ENCODE assay signal across 36 cellular contexts in the genomic region with DNA sequence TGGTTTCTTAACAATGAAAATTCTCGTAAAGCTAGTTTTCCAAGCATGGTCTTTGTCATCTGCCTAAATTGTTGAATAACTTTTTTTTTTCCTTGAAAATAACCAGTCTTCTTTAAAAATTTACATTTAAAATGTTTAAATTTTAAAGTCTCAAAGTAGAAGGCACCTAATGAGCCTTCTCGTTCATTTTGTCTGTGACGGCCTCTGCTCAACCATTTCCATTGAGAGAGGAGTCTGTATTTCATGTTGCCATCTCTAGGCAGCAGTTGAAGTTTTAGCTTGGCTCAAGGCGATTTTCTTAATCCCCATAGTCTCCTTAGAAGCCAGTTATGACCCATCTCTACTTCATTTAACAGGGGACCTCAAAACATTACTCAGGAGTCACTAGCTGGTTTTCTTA.
"Had no signal": no experiment of that assay in that cellular context is flagged by ENCODE, and none has a peak within 500 bp of the region (broad histone marks: within the 10 kb centered on the region; RNA-seq: fewer than 3 reads in every experiment).

No MANE protein-coding gene starts in this region.

- ATAC-seq: activated naive CD4-positive, alpha-beta T cell treated with anti-CD3 and anti-CD28 coated beads, Interleukin-2, amount 50 U/mL, for 72 hours; activated naive CD8-positive, alpha-beta T cell treated with anti-CD3 and anti-CD28 coated beads, Interleukin-2, amount 50 U/mL, for 24 hours; activated T-helper 17 cell treated with anti-CD3 and anti-CD28 coated beads, Interleukin-2, amount 50 U/mL, for 72 hours; body of pancreas had no signal

- H3K36me3 ChIP-seq: brain microvascular endothelial cell, breast epithelium had no signal

- H3K27ac ChIP-seq: adrenal gland, ascending aorta, body of pancreas, brain microvascular endothelial cell, breast epithelium, cardiac muscle cell had no signal

- H3K9me3 ChIP-seq: adrenal gland, ascending aorta, body of pancreas, breast epithelium had no signal

- H3K36me3 Mint-ChIP-seq: activated naive CD4-positive, alpha-beta T cell treated with anti-CD3 and anti-CD28 coated beads, Interleukin-2, amount 50 U/mL, for 72 hours had no signal

- H3K4me3 ChIP-seq: adrenal gland, ascending aorta, body of pancreas, breast epithelium, cardiac muscle cell had no signal

- H3K27me3 ChIP-seq: adrenal gland, ascending aorta, body of pancreas, brain microvascular endothelial cell, breast epithelium, cardiac muscle cell had no signal

- H3K4me1 Mint-ChIP-seq: activated naive CD4-positive, alpha-beta T cell treated with anti-CD3 and anti-CD28 coated beads, Interleukin-2, amount 10 ng/mL, durations not matched to agents 7 days and 5 days; activated T-helper 17 cell treated with anti-CD3 and anti-CD28 coated beads, Interleukin-2, amount 50 U/mL, for 72 hours; central memory CD8-positive, alpha-beta T cell had no signal

- DNase-seq: activated effector memory CD4-positive, alpha-beta T cell treated with anti-CD3 and anti-CD28 coated beads, Interleukin-2, amount 50 U/mL, for 16 hours; activated effector memory CD4-positive, alpha-beta T cell treated with Interleukin-2 at 50 U/mL for 16 hours; activated gamma-delta T cell; activated gamma-delta T cell treated with Interleukin-2 at 50 U/mL for 16 hours; activated naive CD4-positive, alpha-beta T cell; activated naive CD4-positive, alpha-beta T cell treated with anti-CD3 and anti-CD28 coated beads for 36 hours; activated naive CD4-positive, alpha-beta T cell treated with anti-CD3 and anti-CD28 coated beads, Interleukin-2, amount 10 ng/mL, durations not matched to agents 7 days and 5 days; activated naive CD4-positive, alpha-beta T cell treated with anti-CD3 and anti-CD28 coated beads, Interleukin-2, amount 50 U/mL, for 16 hours; activated naive CD4-positive, alpha-beta T cell treated with Interleukin-2 at 50 U/mL for 16 hours; activated naive CD8-positive, alpha-beta T cell treated with anti-CD3 and anti-CD28 coated beads for 36 hours; activated naive CD8-positive, alpha-beta T cell treated with anti-CD3 and anti-CD28 coated beads, Interleukin-2, amount 10 ng/mL, durations not matched to agents 7 days and 5 days; activated naive CD8-positive, alpha-beta T cell treated with anti-CD3 and anti-CD28 coated beads, Interleukin-2, amount 50 U/mL, for 24 hours; activated T-cell treated with anti-CD3 and anti-CD28 coated beads, Interleukin-2, amount 50 U/mL, for 1 hour; activated T-cell treated with anti-CD3 and anti-CD28 coated beads, Interleukin-2, amount 50 U/mL, for 24 hours; activated T-cell treated with anti-CD3 and anti-CD28 coated beads, Interleukin-2, amount 50 U/mL, for 48 hours; adrenal gland; amniotic stem cell; amygdala; anterior cingulate cortex; aorta; body of pancreas; brain microvascular endothelial cell; caudate nucleus; central memory CD4-positive, alpha-beta T cell; cerebellar nuclear complex had no signal

- H3K9me3 Mint-ChIP-seq: activated naive CD4-positive, alpha-beta T cell treated with anti-CD3 and anti-CD28 coated beads for 36 hours; activated naive CD4-positive, alpha-beta T cell treated with anti-CD3 and anti-CD28 coated beads, Interleukin-2, amount 10 ng/mL, durations not matched to agents 7 days and 5 days; activated naive CD4-positive, alpha-beta T cell treated with anti-CD3 and anti-CD28 coated beads, Interleukin-2, amount 50 U/mL, for 24 hours; activated naive CD4-positive, alpha-beta T cell treated with anti-CD3 and anti-CD28 coated beads, Interleukin-2, amount 50 U/mL, for 72 hours; activated naive CD8-positive, alpha-beta T cell treated with anti-CD3 and anti-CD28 coated beads for 36 hours; activated naive CD8-positive, alpha-beta T cell treated with anti-CD3 and anti-CD28 coated beads, Interleukin-2, amount 10 ng/mL, durations not matched to agents 7 days and 5 days; activated naive CD8-positive, alpha-beta T cell treated with anti-CD3 and anti-CD28 coated beads, Interleukin-2, amount 50 U/mL, for 24 hours; activated T-cell treated with anti-CD3 and anti-CD28 coated beads, Interleukin-2, amount 50 U/mL, for 24 hours; activated T-helper 1 cell treated with anti-CD3 and anti-CD28 coated beads, Interleukin-12 subunit alpha, Interleukin-12 subunit beta, Interleukin-2, Interleukin-4 antibody, amounts not matched to agents 30 ng/mL and 10 ng/mL and 1 ng/mL, durations not matched to agents 14 hours and 24 hours and 36 hours; activated T-helper 17 cell treated with anti-CD3 and anti-CD28 coated beads, Interleukin-2, amount 50 U/mL, for 72 hours; activated T-helper 2 cell treated with anti-CD3 and anti-CD28 coated beads, Interferon-gamma antibody, Interleukin-2, Interleukin-4, amounts not matched to agents 10 μg/mL and 5 μg/mL and 100 μg/mL, durations not matched to agents 14 hours and 24 hours and 36 hours; brain; central memory CD8-positive, alpha-beta T cell had no signal

- H3K27ac Mint-ChIP-seq: activated naive CD4-positive, alpha-beta T cell treated with anti-CD3 and anti-CD28 coated beads for 36 hours; activated naive CD4-positive, alpha-beta T cell treated with anti-CD3 and anti-CD28 coated beads, Interleukin-2, amount 10 ng/mL, durations not matched to agents 7 days and 5 days; activated naive CD4-positive, alpha-beta T cell treated with anti-CD3 and anti-CD28 coated beads, Interleukin-2, amount 50 U/mL, for 24 hours; activated naive CD8-positive, alpha-beta T cell; activated naive CD8-positive, alpha-beta T cell treated with anti-CD3 and anti-CD28 coated beads for 36 hours; activated naive CD8-positive, alpha-beta T cell treated with anti-CD3 and anti-CD28 coated beads, Interleukin-2, amount 10 ng/mL, durations not matched to agents 7 days and 5 days; activated naive CD8-positive, alpha-beta T cell treated with anti-CD3 and anti-CD28 coated beads, Interleukin-2, amount 50 U/mL, for 24 hours; activated T-cell treated with anti-CD3 and anti-CD28 coated beads, Interleukin-2, amount 50 U/mL, for 24 hours; activated T-helper 1 cell treated with anti-CD3 and anti-CD28 coated beads, Interleukin-12 subunit alpha, Interleukin-12 subunit beta, Interleukin-2, Interleukin-4 antibody, amounts not matched to agents 30 ng/mL and 10 ng/mL and 1 ng/mL, durations not matched to agents 14 hours and 24 hours and 36 hours; activated T-helper 17 cell treated with anti-CD3 and anti-CD28 coated beads, Interleukin-2, amount 50 U/mL, for 72 hours; activated T-helper 2 cell treated with anti-CD3 and anti-CD28 coated beads, Interferon-gamma antibody, Interleukin-2, Interleukin-4, amounts not matched to agents 10 μg/mL and 5 μg/mL and 100 μg/mL, durations not matched to agents 14 hours and 24 hours and 36 hours had no signal

- H3K4me3 Mint-ChIP-seq: activated naive CD4-positive, alpha-beta T cell treated with anti-CD3 and anti-CD28 coated beads for 36 hours; activated naive CD4-positive, alpha-beta T cell treated with anti-CD3 and anti-CD28 coated beads, Interleukin-2, amount 10 ng/mL, durations not matched to agents 7 days and 5 days; activated naive CD4-positive, alpha-beta T cell treated with anti-CD3 and anti-CD28 coated beads, Interleukin-2, amount 50 U/mL, for 24 hours; activated naive CD8-positive, alpha-beta T cell; activated naive CD8-positive, alpha-beta T cell treated with anti-CD3 and anti-CD28 coated beads for 36 hours; activated naive CD8-positive, alpha-beta T cell treated with anti-CD3 and anti-CD28 coated beads, Interleukin-2, amount 10 ng/mL, durations not matched to agents 7 days and 5 days; activated naive CD8-positive, alpha-beta T cell treated with anti-CD3 and anti-CD28 coated beads, Interleukin-2, amount 50 U/mL, for 24 hours; activated T-cell treated with anti-CD3 and anti-CD28 coated beads, Interleukin-2, amount 50 U/mL, for 24 hours; activated T-helper 1 cell treated with anti-CD3 and anti-CD28 coated beads, Interleukin-12 subunit alpha, Interleukin-12 subunit beta, Interleukin-2, Interleukin-4 antibody, amounts not matched to agents 30 ng/mL and 10 ng/mL and 1 ng/mL, durations not matched to agents 14 hours and 24 hours and 36 hours; activated T-helper 17 cell treated with anti-CD3 and anti-CD28 coated beads, Interleukin-2, amount 50 U/mL, for 72 hours; brain; central memory CD8-positive, alpha-beta T cell had no signal

- H3K27me3 Mint-ChIP-seq: activated naive CD4-positive, alpha-beta T cell treated with anti-CD3 and anti-CD28 coated beads, Interleukin-2, amount 10 ng/mL, durations not matched to agents 7 days and 5 days; activated naive CD4-positive, alpha-beta T cell treated with anti-CD3 and anti-CD28 coated beads, Interleukin-2, amount 50 U/mL, for 24 hours; activated naive CD8-positive, alpha-beta T cell; activated naive CD8-positive, alpha-beta T cell treated with anti-CD3 and anti-CD28 coated beads for 36 hours; activated naive CD8-positive, alpha-beta T cell treated with anti-CD3 and anti-CD28 coated beads, Interleukin-2, amount 10 ng/mL, durations not matched to agents 7 days and 5 days; activated naive CD8-positive, alpha-beta T cell treated with anti-CD3 and anti-CD28 coated beads, Interleukin-2, amount 50 U/mL, for 24 hours; activated T-cell treated with anti-CD3 and anti-CD28 coated beads, Interleukin-2, amount 50 U/mL, for 24 hours; activated T-helper 17 cell treated with anti-CD3 and anti-CD28 coated beads, Interleukin-2, amount 50 U/mL, for 72 hours; brain; central memory CD8-positive, alpha-beta T cell had no signal
